In genomic region chr12:123744836-123745235, GRCh38 we compare ENCODE assay signal across 9 cellular contexts. TPM values are rescaled to one million over a fixed set of nuclear protein-coding genes. Genes with fewer than 3 reads are reported as not detected.
DNase-seq lines count a peak whose midpoint lies in the region; ATAC-seq and TF ChIP-seq lines count a peak whose summit lies in the region.
"Had no signal": no experiment of that assay in that cellular context is flagged by ENCODE, and none has a peak within 500 bp of the region (broad histone marks: within the 10 kb centered on the region; RNA-seq: fewer than 3 reads in every experiment).

No MANE protein-coding gene starts in this region.

- H3K27ac Mint-ChIP-seq in T-helper 17 cell = peak overlapping the region; percentile 72
- H3K27ac Mint-ChIP-seq: memory B cell had no signal

- DNase-seq in ACHN (peak; percentile 23), GM10266 (ENCODE audit: extremely low spot score) (no peak), T-helper 17 cell (no peak), iPS-NIHi11 (ENCODE audit: low spot score) (peak; percentile 51), NCI-H128 (lab: John Stamatoyannopoulos, UW; ENCODE audit: unreplicated experiment) (no peak), NCI-H2171 treated with DMSO at 0.1 percent for 48 hours (lab: John Stamatoyannopoulos, UW) (no peak)

- H3K27me3 Mint-ChIP-seq in T-helper 17 cell = no peaks in the 10 kb centered on the region
- H3K27me3 Mint-ChIP-seq: memory B cell had no signal

- peak; percentile 28 for TF ChIP-seq CTCF in GM10266 (IDR thresholded peaks at IDR 0.05; ENCODE audit: control insufficient read depth, insufficient read depth, low read depth, missing control alignments)

- no peak for ATAC-seq in T-helper 17 cell
- ATAC-seq in HG03159 (IDR thresholded peaks at IDR 0.05; ENCODE audit: unreplicated experiment) = no peak
- no peak for ATAC-seq in GM18909 (IDR thresholded peaks at IDR 0.05; ENCODE audit: poor library complexity, unreplicated experiment)

- in situ Hi-C loops in ACHN (cut with HindIII; ENCODE audit: low pct_ligation_motif_present, low pct_unique_long_range_greater_than_20kb, low sequenced_read_pairs) = no loop called here

- no peaks in the 10 kb centered on the region for H3K9me3 ChIP-seq in T-helper 17 cell (ENCODE audit: control insufficient read depth, low read length, poor library complexity, severe bottlenecking)

- H3K36me3 Mint-ChIP-seq in T-helper 17 cell (ENCODE audit: low read depth) = peaks cover 13% of the 10 kb centered on the region

- H3K4me1 Mint-ChIP-seq in T-helper 17 cell = peaks cover 5% of the 10 kb centered on the region

- no peak overlapping the region for H3K4me3 Mint-ChIP-seq in T-helper 17 cell
- H3K4me3 Mint-ChIP-seq: memory B cell had no signal

RNA-seq across cellular contexts. Expression of gene DNAH10, which starts 17.3 kb away (rescaled TPM):
- total RNA-seq in T-helper 17 cell = under 1 TPM; 0.08 to 0.25 TPM

RNA-seq across cellular contexts. Expression of gene ATP6V0A2, which starts 32.7 kb away (rescaled TPM):
- total RNA-seq in T-helper 17 cell = 10 to 100 TPM; 34.9 to 38.3 TPM

Comparison
In these comparisons a context has a peak if more than half of its experiments do, and no peak if none do; other contexts are left out.
1. DNase-seq: peak in ACHN (single experiment) and iPS-NIHi11 (single experiment); none in GM10266 (single experiment), T-helper 17 cell (0 of 3), NCI-H128 (single experiment) and NCI-H2171 treated with DMSO at 0.1 percent for 48 hours (single experiment).